17 cellular contexts compared by ENCODE assay signal in the genomic region with DNA sequence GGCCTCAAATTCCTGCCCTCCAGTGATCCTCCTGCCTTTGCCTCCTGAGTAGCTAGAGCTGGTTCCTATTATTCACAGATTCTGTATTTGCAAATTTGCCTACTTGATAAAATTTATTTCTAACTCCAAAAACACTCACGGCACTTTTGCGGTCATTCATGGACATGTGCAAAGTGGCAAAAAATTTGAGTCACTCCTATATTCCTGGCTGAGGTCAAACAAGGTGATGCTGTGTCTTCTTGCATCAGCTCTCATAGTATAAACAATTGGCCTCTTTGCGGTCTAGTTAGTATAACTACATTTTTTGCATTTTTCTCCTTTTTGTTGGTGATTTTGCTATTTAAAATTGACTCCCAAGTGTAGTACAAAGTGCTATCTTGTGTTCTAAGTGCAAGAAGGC. TPM values are rescaled to one million over a fixed set of nuclear protein-coding genes. Genes with fewer than 3 reads are reported as not detected.
DNase-seq lines count a peak whose midpoint lies in the region; ATAC-seq, FAIRE-seq and TF ChIP-seq lines count a peak whose summit lies in the region.
"Had no signal": no experiment of that assay in that cellular context is flagged by ENCODE, and none has a peak within 500 bp of the region (broad histone marks: within the 10 kb centered on the region; RNA-seq: fewer than 3 reads in every experiment).

No MANE protein-coding gene starts in this region.

- H3K4me3 Mint-ChIP-seq in astrocyte (ENCODE audit: unreplicated experiment), result no peak overlapping the region
- H3K4me3 Mint-ChIP-seq: activated CD4-positive, alpha-beta T cell treated with anti-CD3 and anti-CD28 coated beads, Interleukin-2, amount 10 ng/mL, durations not matched to agents 24 days and 14 days; activated naive CD8-positive, alpha-beta T cell treated with anti-CD3 and anti-CD28 coated beads, Interleukin-2, amount 10 ng/mL, durations not matched to agents 7 days and 5 days had no signal

- H3K27ac Mint-ChIP-seq in astrocyte (ENCODE audit: unreplicated experiment), result no peak overlapping the region
- H3K27ac Mint-ChIP-seq: activated CD4-positive, alpha-beta T cell treated with anti-CD3 and anti-CD28 coated beads, Interleukin-2, amount 10 ng/mL, durations not matched to agents 24 days and 14 days; activated naive CD8-positive, alpha-beta T cell treated with anti-CD3 and anti-CD28 coated beads, Interleukin-2, amount 10 ng/mL, durations not matched to agents 7 days and 5 days had no signal

- H3K4me1 ChIP-seq in astrocyte (ENCODE audit: insufficient read depth, low read length), result peaks cover 35% of the 10 kb centered on the region
- no peaks in the 10 kb centered on the region for H3K4me1 ChIP-seq in pancreas

- H3K27me3 ChIP-seq in astrocyte (ENCODE audit: insufficient read depth, low read length) (no peaks in the 10 kb centered on the region), pancreas (no peaks in the 10 kb centered on the region)
- H3K27me3 ChIP-seq: vagina had no signal

- no peak overlapping the region for H2AFZ ChIP-seq in astrocyte (ENCODE audit: low read depth, low read length)

- H3K9me3 ChIP-seq in astrocyte (ENCODE audit: insufficient read depth, low read depth, low read length), result no peaks in the 10 kb centered on the region
- H3K9me3 ChIP-seq in pancreas, result no peaks in the 10 kb centered on the region
- H3K9me3 ChIP-seq: vagina had no signal

- no peaks in the 10 kb centered on the region for H3K27me3 Mint-ChIP-seq in astrocyte (ENCODE audit: low read depth, unreplicated experiment)
- H3K27me3 Mint-ChIP-seq: activated CD4-positive, alpha-beta T cell treated with anti-CD3 and anti-CD28 coated beads, Interleukin-2, amount 10 ng/mL, durations not matched to agents 24 days and 14 days; activated naive CD8-positive, alpha-beta T cell treated with anti-CD3 and anti-CD28 coated beads, Interleukin-2, amount 10 ng/mL, durations not matched to agents 7 days and 5 days had no signal

- 95 to 97% methylated on average over 3 of the region's 3 CpGs for WGBS in pancreas, 2 donors

- no peak for FAIRE-seq in astrocyte (lab: Jason Lieb, UNC)
- FAIRE-seq in pancreas (lab: Jason Lieb, UNC), result no peak
- FAIRE-seq: frontal cortex had no signal

- peaks cover 20% of the 10 kb centered on the region for H3K79me2 ChIP-seq in astrocyte (ENCODE audit: insufficient read depth, low read length)

- no peak for ATAC-seq in pancreas
- ATAC-seq: Right ventricle myocardium inferior; stimulated activated naive CD8-positive, alpha-beta T cell treated with anti-CD3 and anti-CD28 coated beads, Interleukin-15, Interleukin-2, amounts not matched to agents 100 U/mL and 50 U/mL, for 24 hours had no signal

- intact Hi-C loops in pancreas (cut with DNase I), result no loop called here

- no peak overlapping the region for H3K9ac ChIP-seq in astrocyte (ENCODE audit: low read length)

- H3K4me1 Mint-ChIP-seq in astrocyte (ENCODE audit: low read depth, unreplicated experiment), result peaks cover 19% of the 10 kb centered on the region

- peaks cover 3% of the 10 kb centered on the region for H3K9me3 Mint-ChIP-seq in astrocyte (ENCODE audit: unreplicated experiment)

- H3K27ac ChIP-seq in astrocyte (ENCODE audit: low read depth, low read length) (peak overlapping the region; percentile 36), pancreas (no peak overlapping the region)
- H3K27ac ChIP-seq: coronary artery, vagina had no signal

- peak; percentile 41 for DNase-seq in AG08395 (ENCODE audit: low spot score)
- DNase-seq in HFF-Myc (ENCODE audit: extremely low read depth, low read depth), result peak; percentile 86
- DNase-seq in astrocyte (ENCODE audit: low read depth), result peak; percentile 98
- peak; percentile 64 for DNase-seq in hepatic stellate cell (ENCODE audit: low spot score)
- DNase-seq in cortex of kidney (lab: John Stamatoyannopoulos, UW), result no peak
- DNase-seq in SIG-M5 (lab: John Stamatoyannopoulos, UW), result no peak
- no peak for DNase-seq in pancreas
- DNase-seq in activated CD8-positive, alpha-beta memory T cell treated with anti-CD3 and anti-CD28 coated beads, Interleukin-2, amount 50 U/mL, for 48 hours, result no peak
- DNase-seq: activated CD4-positive, alpha-beta T cell treated with anti-CD3 and anti-CD28 coated beads, Interleukin-2, amount 10 ng/mL, durations not matched to agents 24 days and 14 days; activated naive CD8-positive, alpha-beta T cell treated with anti-CD3 and anti-CD28 coated beads, Interleukin-2, amount 10 ng/mL, durations not matched to agents 7 days and 5 days; mesendoderm; NCI-H82; stimulated activated naive CD8-positive, alpha-beta T cell treated with anti-CD3 and anti-CD28 coated beads, Interleukin-15, Interleukin-2, amounts not matched to agents 100 U/mL and 50 U/mL, for 24 hours had no signal

- H3K4me2 ChIP-seq in astrocyte (ENCODE audit: low read length), result peak overlapping the region; percentile 77

- peaks cover 9% of the 10 kb centered on the region for H4K20me1 ChIP-seq in astrocyte (ENCODE audit: insufficient read depth, low read length)

- peaks cover 7% of the 10 kb centered on the region for H3K36me3 Mint-ChIP-seq in astrocyte (ENCODE audit: low read depth, unreplicated experiment)

- no peaks in the 10 kb centered on the region for H3K36me3 ChIP-seq in astrocyte (ENCODE audit: insufficient read depth, low read length)
- H3K36me3 ChIP-seq in pancreas, result no peaks in the 10 kb centered on the region
- H3K36me3 ChIP-seq: vagina had no signal

- no peak for TF ChIP-seq CTCF in HFF-Myc (IDR thresholded peaks at IDR 0.05; ENCODE audit: low read depth, low read length, missing control alignments)
- TF ChIP-seq CTCF in astrocyte (IDR thresholded peaks at IDR 0.05; ENCODE audit: insufficient read depth, low read depth, low read length), result no peak
- TF ChIP-seq CTCF in pancreas (IDR thresholded peaks at IDR 0.05), result no peak

- H3K4me3 ChIP-seq in HFF-Myc (replicated peaks; ENCODE audit: low read depth, low read length), result no peak overlapping the region
- H3K4me3 ChIP-seq in astrocyte (ENCODE audit: insufficient read depth, low read depth, low read length), result no peak overlapping the region
- no peak overlapping the region for H3K4me3 ChIP-seq in pancreas
- H3K4me3 ChIP-seq: coronary artery, vagina had no signal

RNA-seq across cellular contexts. Expression of a gene that starts 24.7 kb away (rescaled TPM):
- total RNA-seq in astrocyte, result 23.3 and 25.0 TPM in 2 replicates
- 10 to 100 TPM in 3 of 6 donors, 1 to 10 TPM in 3; 8.2 to 19.4 (median 9.7) TPM for total RNA-seq in pancreas
- 1 to 10 TPM; 2.9 to 8.7 TPM for polyA plus RNA-seq in pancreas

RNA-seq across cellular contexts. Expression of a gene that starts 54.2 kb away (rescaled TPM):
- total RNA-seq in astrocyte, result not detected in 2 replicates
- under 1 TPM in 1 of 6 donors, not detected in 5; 0.12 TPM for total RNA-seq in pancreas
- polyA plus RNA-seq in pancreas, result not detected
- total RNA-seq: activated CD4-positive, alpha-beta T cell treated with anti-CD3 and anti-CD28 coated beads, Interleukin-2, amount 10 ng/mL, durations not matched to agents 24 days and 14 days; activated naive CD8-positive, alpha-beta T cell treated with anti-CD3 and anti-CD28 coated beads, Interleukin-2, amount 10 ng/mL, durations not matched to agents 7 days and 5 days; frontal cortex; Right ventricle myocardium inferior; vagina had no signal

Comparison
In these comparisons a context has a peak if more than half of its experiments do, and no peak if none do; other contexts are left out.
1. DNase-seq: peak in AG08395 (single experiment), HFF-Myc (single experiment), astrocyte (single experiment) and hepatic stellate cell (single experiment); none in cortex of kidney (single experiment), SIG-M5 (single experiment), pancreas (0 of 6) and activated CD8-positive, alpha-beta memory T cell treated with anti-CD3 and anti-CD28 coated beads, Interleukin-2, amount 50 U/mL, for 48 hours (single experiment).